Comparison of ENCODE assay signal across 19 cellular contexts in genomic region chr1:61979729-61980128, GRCh38.
A peak's percentile ranks its signal among the peaks of the same experiment; 100 is the strongest.
DNase-seq lines count a peak whose midpoint lies in the region; ATAC-seq, FAIRE-seq and TF ChIP-seq lines count a peak whose summit lies in the region.
"Had no signal": no experiment of that assay in that cellular context is flagged by ENCODE, and none has a peak within 500 bp of the region (broad histone marks: within the 10 kb centered on the region; RNA-seq: fewer than 3 reads in every experiment).

No MANE protein-coding gene starts in this region.

- POLR2A ChIA-PET in K562 (lab: Yijun Ruan, JAX) (no interaction called here), OCI-LY7 (lab: Charles Lee) (no interaction called here)

- H3K9ac ChIP-seq in SK-N-MC (ENCODE audit: insufficient read length) = no peak overlapping the region
- H3K9ac ChIP-seq in K562 (ENCODE audit: insufficient read depth in 1 of 2, low read depth in 2 of 2, low read length in 2 of 2) = no peak overlapping the region
- H3K9ac ChIP-seq in parathyroid adenoma = no peak overlapping the region

- H4K20me1 ChIP-seq in GM23338 (replicated peaks; ENCODE audit: insufficient read depth) = no peaks in the 10 kb centered on the region
- no peaks in the 10 kb centered on the region for H4K20me1 ChIP-seq in K562 (replicated peaks; ENCODE audit: control insufficient read depth, insufficient read depth, low read length)
- no peaks in the 10 kb centered on the region for H4K20me1 ChIP-seq in OCI-LY7 (ENCODE audit: insufficient read depth, low read length)

- H3K9me3 ChIP-seq in SK-N-MC (ENCODE audit: low read depth, low read length) = no peaks in the 10 kb centered on the region
- H3K9me3 ChIP-seq in K562 (replicated peaks; ENCODE audit: control insufficient read depth, insufficient read depth, low read depth, low read length) = no peaks in the 10 kb centered on the region
- no peaks in the 10 kb centered on the region for H3K9me3 ChIP-seq in parathyroid adenoma (ENCODE audit: control insufficient read depth, low read length)
- no peaks in the 10 kb centered on the region for H3K9me3 ChIP-seq in OCI-LY7 (ENCODE audit: low read length)

- TF ChIP-seq CTCF in GM23338 (conservative IDR thresholded peaks at IDR 0.05; ENCODE audit: low read depth in 2 of 2) (no peak), K562 (IDR thresholded peaks at IDR 0.05 in 2 of 3, conservative IDR thresholded peaks at IDR 0.05 in 1 of 3; ENCODE audit: insufficient read depth in 2 of 3, low read depth in 1 of 3, low read length in 3 of 3) (no peak), parathyroid adenoma (IDR thresholded peaks at IDR 0.05) (no peak), OCI-LY7 (conservative IDR thresholded peaks at IDR 0.05; ENCODE audit: low read length) (no peak)

- peak overlapping the region; percentile 71; the same call in 1 of the 2 replicates for H3K27ac Mint-ChIP-seq in GM23338
- H3K27ac Mint-ChIP-seq: B cell; CD4-positive, alpha-beta T cell had no signal

- in situ Hi-C loops in K562 (cut with MboI) = no loop called here

- no peak for TF ChIP-seq RAD21 in K562 (CRISPR knock-in tag; conservative IDR thresholded peaks at IDR 0.05 in 1 of 2, IDR thresholded peaks at IDR 0.05 in 1 of 2)

- H3K9me1 ChIP-seq in K562 (ENCODE audit: control insufficient read depth, insufficient read depth, low read length) = no peaks in the 10 kb centered on the region

- H3K4me1 ChIP-seq in GM23338 (ENCODE audit: insufficient read depth) (peaks cover 12% of the 10 kb centered on the region), K562 (replicated peaks in 1 of 2; ENCODE audit: control insufficient read depth in 2 of 2, insufficient read depth in 2 of 2, low read length in 2 of 2) (no peaks in the 10 kb centered on the region), parathyroid adenoma (peaks cover 26% of the 10 kb centered on the region), OCI-LY7 (ENCODE audit: insufficient read depth, low read length, poor library complexity, severe bottlenecking) (no peaks in the 10 kb centered on the region)

- BruUV-seq in K562 (replicated peaks; lab: Mats Ljungman, UMichigan) = no TSS peak
- BruUV-seq in OCI-LY7 (replicated peaks; lab: Mats Ljungman, UMichigan) = no TSS peak

- H3K79me2 ChIP-seq in GM23338 (replicated peaks; ENCODE audit: insufficient read depth) = no peaks in the 10 kb centered on the region
- no peaks in the 10 kb centered on the region for H3K79me2 ChIP-seq in K562 (ENCODE audit: control insufficient read depth, insufficient read depth, low read length)
- no peaks in the 10 kb centered on the region for H3K79me2 ChIP-seq in parathyroid adenoma
- no peaks in the 10 kb centered on the region for H3K79me2 ChIP-seq in OCI-LY7 (ENCODE audit: insufficient read depth, low read depth, low read length)

- CTCF ChIA-PET in K562 (lab: Yijun Ruan, JAX; ENCODE audit: low intra/inter-chr PET ratio) = no interaction called here
- CTCF ChIA-PET in OCI-LY7 (lab: Charles Lee; ENCODE audit: unreplicated experiment) = no interaction called here

- no peaks in the 10 kb centered on the region for H3K9me3 Mint-ChIP-seq in GM23338
- H3K9me3 Mint-ChIP-seq: CD4-positive, alpha-beta T cell had no signal

- no peak for TF ChIP-seq EP300 in K562 (IDR thresholded peaks at IDR 0.05; ENCODE audit: low read length)

- H3K36me3 ChIP-seq in GM23338 (ENCODE audit: insufficient read depth) = no peaks in the 10 kb centered on the region
- no peaks in the 10 kb centered on the region for H3K36me3 ChIP-seq in SK-N-MC (ENCODE audit: insufficient read depth, low read length)
- no peaks in the 10 kb centered on the region for H3K36me3 ChIP-seq in K562 (ENCODE audit: control insufficient read depth, insufficient read depth, low read length)
- H3K36me3 ChIP-seq in parathyroid adenoma (ENCODE audit: control insufficient read depth, insufficient read depth, low read length) = no peaks in the 10 kb centered on the region
- no peaks in the 10 kb centered on the region for H3K36me3 ChIP-seq in OCI-LY7 (ENCODE audit: insufficient read depth, low read length)

- TF ChIP-seq POLR2A in K562 (conservative IDR thresholded peaks at IDR 0.05) = no peak

- H3K27ac ChIP-seq in GM23338 (ENCODE audit: low read depth) (peak overlapping the region; percentile 77; the same call in 1 of the 2 replicates), SK-N-MC (peak overlapping the region; percentile 99), K562 (ENCODE audit: extremely low read depth, low read depth, low read length) (no peak overlapping the region), parathyroid adenoma (peak overlapping the region; percentile 73), OCI-LY7 (ENCODE audit: low read depth, low read length, poor library complexity, severe bottlenecking) (no peak overlapping the region)
- H3K27ac ChIP-seq: HL-60 had no signal

- WGBS in K562 (ENCODE audit: insufficient coverage, low coverage, missing lambda C conversion rate) = 5% methylated on average over 4 of the region's 4 CpGs

- no peak overlapping the region for H3K4me3 Mint-ChIP-seq in GM23338
- H3K4me3 Mint-ChIP-seq: B cell; CD4-positive, alpha-beta T cell had no signal

- peak; percentile 32; the same call in 1 of the 3 replicates for ATAC-seq in GM23338
- ATAC-seq in K562 = peak; percentile 53
- no peak for ATAC-seq in HG03378 (IDR thresholded peaks at IDR 0.05; ENCODE audit: unreplicated experiment)
- ATAC-seq: HCT116 had no signal

- intact Hi-C loops in K562 (cut with micrococcal nuclease) = no loop called here
- intact Hi-C loops in OCI-LY7 (cut with micrococcal nuclease; ENCODE audit: unreplicated experiment) = no loop called here
- intact Hi-C loops in posterior cingulate gyrus (cut with DNase I) = no loop called here

- no peaks in the 10 kb centered on the region for H3K36me3 Mint-ChIP-seq in GM23338 (ENCODE audit: low read depth)

- H3K27me3 ChIP-seq in GM23338 (ENCODE audit: insufficient read depth) (no peaks in the 10 kb centered on the region), K562 (ENCODE audit: control insufficient read depth in 2 of 2, insufficient read depth in 2 of 2, low read length in 2 of 2) (peaks cover 0 to 4% of the 10 kb centered on the region in 2 experiments; a peak in 1 of 5 replicates), parathyroid adenoma (ENCODE audit: control insufficient read depth, insufficient read depth, low read length) (no peaks in the 10 kb centered on the region)

- no peaks in the 10 kb centered on the region for H3K9me2 ChIP-seq in GM23338 (ENCODE audit: insufficient read depth)
- no peaks in the 10 kb centered on the region for H3K9me2 ChIP-seq in OCI-LY7 (ENCODE audit: insufficient read depth, low read length)

- DNase-seq in GM23338 (ENCODE audit: low spot score) = no peak
- no peak for DNase-seq in SK-N-MC (ENCODE audit: low read depth, low spot score)
- DNase-seq in K562 (ENCODE audit: extremely low read depth in 1 of 4, low spot score in 3 of 4) = peak in 1 of 4 experiments; percentile 13
- DNase-seq in OCI-LY7 (ENCODE audit: low spot score) = no peak
- DNase-seq in posterior cingulate gyrus = no peak
- DNase-seq: ACHN; C1 segment of cervical spinal cord; Calu3; CD4-positive, alpha-beta T cell; DMS153; DMS79 treated with DMSO at 0.1 percent for 48 hours; EL; GDM1 had no signal

- 0 out of 2 replicates have a peak, but pooled peaks cover 3% of the 10 kb centered on the region for H3F3A ChIP-seq in GM23338 (replicated peaks; ENCODE audit: low read depth)

- H3K27me3 Mint-ChIP-seq in GM23338 (ENCODE audit: insufficient read depth, low read depth, poor library complexity) = no peaks in the 10 kb centered on the region
- H3K27me3 Mint-ChIP-seq: B cell; CD4-positive, alpha-beta T cell had no signal

- H3K4me2 ChIP-seq in GM23338 = no peak overlapping the region
- no peak overlapping the region for H3K4me2 ChIP-seq in K562 (ENCODE audit: insufficient read depth, low read length)
- no peak overlapping the region for H3K4me2 ChIP-seq in parathyroid adenoma (ENCODE audit: low read length)
- H3K4me2 ChIP-seq in OCI-LY7 (ENCODE audit: low read length) = no peak overlapping the region

- H3K4me1 Mint-ChIP-seq in GM23338 = peaks cover 27% of the 10 kb centered on the region
- H3K4me1 Mint-ChIP-seq: B cell had no signal

- FAIRE-seq in K562 (lab: Jason Lieb, UNC) = no peak
- FAIRE-seq: GM19239 had no signal

- H2AFZ ChIP-seq in GM23338 (no peak overlapping the region), K562 (ENCODE audit: low read depth, low read length) (no peak overlapping the region), parathyroid adenoma (no peak overlapping the region), OCI-LY7 (ENCODE audit: low read length) (no peak overlapping the region)

- no peak overlapping the region for H3K4me3 ChIP-seq in GM23338
- H3K4me3 ChIP-seq in SK-N-MC = no peak overlapping the region
- H3K4me3 ChIP-seq in K562 = no peak overlapping the region
- no peak overlapping the region for H3K4me3 ChIP-seq in parathyroid adenoma (ENCODE audit: low read depth, low read length)
- no peak overlapping the region for H3K4me3 ChIP-seq in OCI-LY7 (ENCODE audit: low read depth, low read length, poor library complexity, severe bottlenecking)

TF ChIP-seq in GM23338, 12 proteins besides CTCF, POLR2A, EP300 and RAD21 (continues in another document):
- TF ChIP-seq EZH2phosphoT487 (IDR thresholded peaks at IDR 0.05; ENCODE audit: unreplicated experiment) = no peak
- TF ChIP-seq ETS1 (IDR thresholded peaks at IDR 0.05) = no peak
- no peak for TF ChIP-seq POLR2AphosphoS5 (IDR thresholded peaks at IDR 0.05; ENCODE audit: low read depth)

TF ChIP-seq in K562, 482 proteins besides CTCF, POLR2A, EP300 and RAD21:
- TF ChIP-seq CBFA2T3 (IDR thresholded peaks at IDR 0.05) (peak; percentile 66), TEAD4 (IDR thresholded peaks at IDR 0.05; ENCODE audit: low read length) (peak; percentile 13; the same call in 1 of the 2 replicates), TEAD4 (CRISPR knock-in tag; IDR thresholded peaks at IDR 0.05; ENCODE audit: borderline replicate concordance) (no peak), HOMEZ (CRISPR knock-in tag; IDR thresholded peaks at IDR 0.05) (no peak)

Comparison
In these comparisons a context has a peak if more than half of its experiments do, and no peak if none do; other contexts are left out.
1. H3K27ac ChIP-seq: peak in GM23338 (single experiment), SK-N-MC (single experiment) and parathyroid adenoma (single experiment); none in K562 (single experiment) and OCI-LY7 (single experiment).